Comparison of ENCODE assay signal across 1 cellular context in genomic region chr6:43115365-43115764, GRCh38.
TF ChIP-seq lines count a peak whose summit lies in the region.

No MANE protein-coding gene starts in this region.

TF ChIP-seq in H1, 55 proteins besides CTCF, POLR2A, EP300 and RAD21 (continued from another document):
- TF ChIP-seq NANOG (IDR thresholded peaks at IDR 0.05; ENCODE audit: insufficient read depth, low read depth, low read length, poor library complexity, severe bottlenecking): no peak
